In genomic region chr4:2042947-2043395, GRCh38 we compare ENCODE assay signal across 1 cellular context.
TF ChIP-seq lines count a peak whose summit lies in the region.

No MANE protein-coding gene starts in this region.

TF ChIP-seq in HepG2, 621 proteins besides CTCF, POLR2A, EP300 and RAD21 (continued from another document):
- TF ChIP-seq AFF4 (CRISPR knock-in tag; IDR thresholded peaks at IDR 0.05) (no peak), HOXA9 (CRISPR knock-in tag; IDR thresholded peaks at IDR 0.05; ENCODE audit: borderline replicate concordance) (no peak), CREB1 (IDR thresholded peaks at IDR 0.05) (no peak), CREB1 (CRISPR knock-in tag; IDR thresholded peaks at IDR 0.05) (no peak), SSRP1 (CRISPR knock-in tag; IDR thresholded peaks at IDR 0.05) (no peak), HMGA1 (CRISPR knock-in tag; conservative IDR thresholded peaks at IDR 0.05) (no peak), HOXA7 (CRISPR knock-in tag; IDR thresholded peaks at IDR 0.05) (no peak)
